ENCODE assay signal across 8 cellular contexts in the genomic region with DNA sequence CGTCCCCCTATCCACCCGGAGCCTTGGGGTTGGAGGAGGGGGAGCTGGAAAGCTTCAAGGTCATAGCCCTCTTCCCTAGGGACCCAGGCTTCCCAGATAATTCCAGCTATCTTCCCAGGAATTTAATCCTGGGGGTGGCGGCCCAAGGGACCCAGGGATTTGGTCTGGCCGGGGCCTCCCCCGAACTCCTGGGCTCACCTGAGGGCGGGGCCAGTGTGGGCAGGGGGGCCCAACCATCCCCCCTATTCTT. TPM values are rescaled to one million over a fixed set of nuclear protein-coding genes. Genes with fewer than 3 reads are reported as not detected.
DNase-seq lines count a peak whose midpoint lies in the region; ATAC-seq and TF ChIP-seq lines count a peak whose summit lies in the region.

No MANE protein-coding gene starts in this region.

- DNase-seq in AG09309 (ENCODE audit: low read depth): no peak
- no peak for DNase-seq in Jurkat, Clone E6-1 (ENCODE audit: low read depth, low spot score)
- DNase-seq in caudate nucleus (lab: John Stamatoyannopoulos, UW): no peak
- no peak for DNase-seq in NCI-H2107 (lab: John Stamatoyannopoulos, UW)
- DNase-seq in NCI-H146 treated with DMSO at 0.1 percent for 48 hours (lab: John Stamatoyannopoulos, UW; ENCODE audit: unreplicated experiment): no peak

- peak overlapping the region; percentile 80 for H3K27ac ChIP-seq in caudate nucleus (ENCODE audit: low read depth, low read length)
- H3K27ac ChIP-seq in muscle layer of duodenum (ENCODE audit: low read length): peak overlapping the region; percentile 96

- no peak for TF ChIP-seq CTCF in AG09309 (IDR thresholded peaks at IDR 0.05; ENCODE audit: control insufficient read depth, insufficient read depth, low read depth, low read length, missing control alignments)

- peak overlapping the region; percentile 96 for H3K4me3 ChIP-seq in AG09309 (ENCODE audit: control insufficient read depth, low read depth, low read length)
- H3K4me3 ChIP-seq in Jurkat, Clone E6-1 (ENCODE audit: low read length): peak overlapping the region; percentile 61
- H3K4me3 ChIP-seq in muscle layer of duodenum (ENCODE audit: low read depth in 1 of 2, low read length in 2 of 2): peak overlapping the region; percentile 96 to 97

- no peaks in the 10 kb centered on the region for H3K36me3 ChIP-seq in muscle layer of duodenum (ENCODE audit: control insufficient read depth in 1 of 2, insufficient read depth in 2 of 2, low read length in 2 of 2)

- H3K27me3 ChIP-seq in muscle layer of duodenum (ENCODE audit: low read depth, low read length): no peaks in the 10 kb centered on the region

- H3K9me3 ChIP-seq in muscle layer of duodenum (ENCODE audit: control insufficient read depth in 1 of 2, low read length in 2 of 2): no peaks in the 10 kb centered on the region

- ATAC-seq in GM18498 (IDR thresholded peaks at IDR 0.05; ENCODE audit: unreplicated experiment): no peak
- ATAC-seq in HG02938 (IDR thresholded peaks at IDR 0.05; ENCODE audit: unreplicated experiment): no peak

- peaks cover 3 to 28% of the 10 kb centered on the region in 2 donors for H3K4me1 ChIP-seq in muscle layer of duodenum (ENCODE audit: control insufficient read depth in 1 of 2, insufficient read depth in 2 of 2, low read length in 2 of 2)

RNA-seq across cellular contexts. Expression of a gene that starts 1.3 kb away (rescaled TPM):
- 41.0 TPM for polyA plus RNA-seq in Jurkat, Clone E6-1 (2012; ENCODE audit: insufficient read depth, insufficient read length)

RNA-seq across cellular contexts. Expression of a gene that starts 10.4 kb away (rescaled TPM):
- 2.8 TPM for polyA plus RNA-seq in Jurkat, Clone E6-1 (2012; ENCODE audit: insufficient read depth, insufficient read length)

RNA-seq across cellular contexts. Expression of a gene that starts 11.8 kb away (rescaled TPM):
- 3.5 TPM for polyA plus RNA-seq in Jurkat, Clone E6-1 (2012; ENCODE audit: insufficient read depth, insufficient read length)

RNA-seq across cellular contexts. Expression of a gene that starts 40.8 kb away (rescaled TPM):
- polyA plus RNA-seq in Jurkat, Clone E6-1 (2012; ENCODE audit: insufficient read depth, insufficient read length): 1.1 TPM
